ENCODE assay signal across 8 cellular contexts in genomic region chr1:9890224-9890731, GRCh38. TPM values are rescaled to one million over a fixed set of nuclear protein-coding genes. Genes with fewer than 3 reads are reported as not detected.
DNase-seq lines count a peak whose midpoint lies in the region; FAIRE-seq and TF ChIP-seq lines count a peak whose summit lies in the region.

No MANE protein-coding gene starts in this region.

- H4K12ac ChIP-seq in trophoblast cell (ENCODE audit: low read depth, low read length) = no peak overlapping the region

- peaks cover 10% of the 10 kb centered on the region for H3K79me1 ChIP-seq in trophoblast cell (ENCODE audit: low read length)

- no peak for FAIRE-seq in GM19239 (lab: Jason Lieb, UNC)

- peak overlapping the region; percentile 12 for H2BK5ac ChIP-seq in trophoblast cell (ENCODE audit: low read depth, low read length, poor library complexity)

- H3K4me2 ChIP-seq in trophoblast cell (ENCODE audit: low read length) = no peak overlapping the region

- no peak overlapping the region for H3K4ac ChIP-seq in trophoblast cell (ENCODE audit: low read depth, low read length)

- no peak overlapping the region for H4K91ac ChIP-seq in trophoblast cell (ENCODE audit: low read depth, low read length)

- peak; percentile 86 for DNase-seq in DMS79 treated with DMSO at 0.1 percent for 48 hours (lab: John Stamatoyannopoulos, UW)
- peak; percentile 95 for DNase-seq in NCI-H510A treated with DMSO at 0.1 percent for 48 hours (lab: John Stamatoyannopoulos, UW)
- peak; percentile 81 for DNase-seq in epithelial cell of prostate (ENCODE audit: low read depth, low spot score)
- DNase-seq in trophoblast cell = peak; percentile 60 to 76
- DNase-seq in GM10266 (ENCODE audit: extremely low spot score) = no peak
- no peak for DNase-seq in NCI-H187 (lab: John Stamatoyannopoulos, UW)
- DNase-seq in GM19239 (ENCODE audit: insufficient read length, low spot score) = no peak
- no peak for DNase-seq in activated CD4-positive, alpha-beta T cell treated with anti-CD3 and anti-CD28 coated beads for 4 hours

- peaks cover 22 to 34% of the 10 kb centered on the region in 2 experiments for H3K4me1 ChIP-seq in trophoblast cell (ENCODE audit: control insufficient read depth in 1 of 2, insufficient read depth in 2 of 2, low read length in 2 of 2)

- no peak overlapping the region for H3K14ac ChIP-seq in trophoblast cell (ENCODE audit: low read length)

- no peaks in the 10 kb centered on the region for H3K27me3 ChIP-seq in trophoblast cell (ENCODE audit: insufficient read depth, low read length)

- H2BK12ac ChIP-seq in trophoblast cell (ENCODE audit: low read length) = no peak overlapping the region

- H3K27ac ChIP-seq in epithelial cell of prostate (peak overlapping the region; percentile 99), trophoblast cell (ENCODE audit: low read depth, low read length) (peak overlapping the region; percentile 65)

- H3K79me2 ChIP-seq in trophoblast cell (ENCODE audit: control insufficient read depth, insufficient read depth, low read length, poor library complexity) = no peaks in the 10 kb centered on the region

- no peaks in the 10 kb centered on the region for H3K9me3 ChIP-seq in trophoblast cell (ENCODE audit: insufficient read depth, low read depth, low read length)

- TF ChIP-seq CTCF in GM10266 (IDR thresholded peaks at IDR 0.05; ENCODE audit: control insufficient read depth, insufficient read depth, low read depth, missing control alignments) = no peak

- H2AK5ac ChIP-seq in trophoblast cell (ENCODE audit: low read length) = no peak overlapping the region

- peak overlapping the region; percentile 21 for H3K18ac ChIP-seq in trophoblast cell (ENCODE audit: low read length)

- WGBS in trophoblast cell (ENCODE audit: extremely low coverage, insufficient coverage, insufficient read length) = no CpG with 5 or more reads among the region's 6 CpGs

- no peak overlapping the region for H3K9ac ChIP-seq in trophoblast cell (ENCODE audit: low read length)

- peak overlapping the region; percentile 17 for H4K8ac ChIP-seq in trophoblast cell (ENCODE audit: low read depth, low read length)

- H2AFZ ChIP-seq in trophoblast cell (ENCODE audit: insufficient read depth, low read length, poor library complexity) = peak overlapping the region; percentile 30

- no peak overlapping the region for H3K4me3 ChIP-seq in trophoblast cell (ENCODE audit: low read depth, low read length)

- no peak overlapping the region for H3K23ac ChIP-seq in trophoblast cell (ENCODE audit: low read length)

- H2BK120ac ChIP-seq in trophoblast cell (ENCODE audit: insufficient read depth, low read length, poor library complexity) = no peak overlapping the region

- peaks cover 0 to 3% of the 10 kb centered on the region in 2 experiments for H3K36me3 ChIP-seq in trophoblast cell (ENCODE audit: control insufficient read depth in 1 of 2, insufficient read depth in 2 of 2, low read length in 2 of 2)

RNA-seq across cellular contexts. Expression of gene CTNNBIP1, which starts 19.8 kb away (rescaled TPM):
- polyA plus RNA-seq in trophoblast cell (2013) = 25.8 and 28.5 TPM in 2 replicates

RNA-seq across cellular contexts. Expression of gene LZIC, which starts 52.9 kb away (rescaled TPM):
- 20.1 and 20.9 TPM in 2 replicates for polyA plus RNA-seq in trophoblast cell (2013)

RNA-seq across cellular contexts. Expression of gene NMNAT1, which starts 53.0 kb away (rescaled TPM):
- polyA plus RNA-seq in trophoblast cell (2013) = 6.2 and 6.6 TPM in 2 replicates

Comparison
In these comparisons a context has a peak if more than half of its experiments do, and no peak if none do; other contexts are left out.
1. DNase-seq: peak in DMS79 treated with DMSO at 0.1 percent for 48 hours (single experiment), NCI-H510A treated with DMSO at 0.1 percent for 48 hours (single experiment), epithelial cell of prostate (single experiment) and trophoblast cell (2 of 2); none in GM10266 (single experiment), NCI-H187 (0 of 2), GM19239 (single experiment) and activated CD4-positive, alpha-beta T cell treated with anti-CD3 and anti-CD28 coated beads for 4 hours (0 of 2).